In genomic region chr5:42718591-42718990, GRCh38 we compare ENCODE assay signal across 8 cellular contexts. TPM values are rescaled to one million over a fixed set of nuclear protein-coding genes. Genes with fewer than 3 reads are reported as not detected.
DNase-seq lines count a peak whose midpoint lies in the region; ATAC-seq and TF ChIP-seq lines count a peak whose summit lies in the region.

No MANE protein-coding gene starts in this region.

- H2AFZ ChIP-seq in parathyroid adenoma = peak overlapping the region; percentile 69

- peak overlapping the region; percentile 48 for H3K4me3 Mint-ChIP-seq in activated CD8-positive, alpha-beta memory T cell treated with anti-CD3 and anti-CD28 coated beads, Interleukin-2, amount 10 ng/mL, durations not matched to agents 7 days and 5 days
- peak overlapping the region in 2 of 3 donors; percentile 4 to 8 for H3K4me3 Mint-ChIP-seq in T-cell

- intact Hi-C loops in aorta (cut with DNase I) = no loop called here
- intact Hi-C loops in sigmoid colon (cut with DNase I) = no loop called here

- no peaks in the 10 kb centered on the region for H3K36me3 Mint-ChIP-seq in activated CD8-positive, alpha-beta memory T cell treated with anti-CD3 and anti-CD28 coated beads, Interleukin-2, amount 10 ng/mL, durations not matched to agents 7 days and 5 days
- H3K36me3 Mint-ChIP-seq in T-cell = no peaks in the 10 kb centered on the region

- H3K27ac ChIP-seq in parathyroid adenoma = peak overlapping the region; percentile 97
- no peak overlapping the region for H3K27ac ChIP-seq in aorta (ENCODE audit: low read depth in 1 of 2, low read length in 2 of 2)
- H3K27ac ChIP-seq in sigmoid colon = no peak overlapping the region

- TF ChIP-seq CTCF in parathyroid adenoma (IDR thresholded peaks at IDR 0.05) (no peak), sigmoid colon (IDR thresholded peaks at IDR 0.05) (no peak)

- H3K4me1 ChIP-seq in parathyroid adenoma (peaks cover 62% of the 10 kb centered on the region), aorta (ENCODE audit: control insufficient read depth in 1 of 2, insufficient read depth in 2 of 2, low read length in 2 of 2) (no peaks in the 10 kb centered on the region), sigmoid colon (no peaks in the 10 kb centered on the region)

- H3K27ac Mint-ChIP-seq in activated CD8-positive, alpha-beta memory T cell treated with anti-CD3 and anti-CD28 coated beads, Interleukin-2, amount 10 ng/mL, durations not matched to agents 7 days and 5 days = peak overlapping the region; percentile 61
- peak overlapping the region; percentile 53 to 62 for H3K27ac Mint-ChIP-seq in T-cell

- 93 to 97% methylated on average over 4 of the region's 4 CpGs for WGBS in aorta, 2 donors
- 57 to 87% methylated on average over 4 of the region's 4 CpGs for WGBS in sigmoid colon, 2 donors

- H3K4me3 ChIP-seq in parathyroid adenoma (ENCODE audit: low read depth, low read length) (peak overlapping the region; percentile 30), aorta (ENCODE audit: low read length in 2 of 2) (no peak overlapping the region), sigmoid colon (no peak overlapping the region)

- peak; percentile 93 for ATAC-seq in activated CD8-positive, alpha-beta memory T cell treated with anti-CD3 and anti-CD28 coated beads, Interleukin-2, amount 10 ng/mL, durations not matched to agents 7 days and 5 days
- peak; percentile 69 for ATAC-seq in HG03039 (IDR thresholded peaks at IDR 0.05; ENCODE audit: unreplicated experiment)
- peak; percentile 52 to 90 (median 67) for ATAC-seq in T-cell (replicated peaks in 1 of 4)
- ATAC-seq in aorta (ENCODE audit: low FRiP score) = no peak

- TF ChIP-seq EP300 in sigmoid colon (IDR thresholded peaks at IDR 0.05) = no peak

- no peak overlapping the region for H3K9ac ChIP-seq in parathyroid adenoma

- H3K4me2 ChIP-seq in parathyroid adenoma (ENCODE audit: low read length) = peak overlapping the region; percentile 50

- peak; percentile 78 for DNase-seq in activated CD8-positive, alpha-beta memory T cell treated with anti-CD3 and anti-CD28 coated beads, Interleukin-2, amount 10 ng/mL, durations not matched to agents 7 days and 5 days
- DNase-seq in activated CD8-positive, alpha-beta memory T cell treated with anti-CD3 and anti-CD28 coated beads for 24 hours = no peak
- peak in 3 of 34 experiments; percentile 2 to 7 (median 5) for DNase-seq in T-cell
- no peak for DNase-seq in mesenteric fat pad (ENCODE audit: low spot score)
- no peak for DNase-seq in aorta
- no peak for DNase-seq in sigmoid colon

- H3K27me3 Mint-ChIP-seq in activated CD8-positive, alpha-beta memory T cell treated with anti-CD3 and anti-CD28 coated beads, Interleukin-2, amount 10 ng/mL, durations not matched to agents 7 days and 5 days = peaks cover 23% of the 10 kb centered on the region
- peaks cover 2 to 24% of the 10 kb centered on the region in 2 donors for H3K27me3 Mint-ChIP-seq in T-cell

- POLR2A ChIA-PET in T-cell (lab: Charles Lee) = no interaction called here

- H3K27me3 ChIP-seq in parathyroid adenoma (ENCODE audit: control insufficient read depth, insufficient read depth, low read length) (no peaks in the 10 kb centered on the region), aorta (ENCODE audit: control insufficient read depth in 1 of 2, insufficient read depth in 2 of 2, low read length in 1 of 2) (no peaks in the 10 kb centered on the region), sigmoid colon (no peaks in the 10 kb centered on the region)

- no peaks in the 10 kb centered on the region for H3K36me3 ChIP-seq in parathyroid adenoma (ENCODE audit: control insufficient read depth, insufficient read depth, low read length)
- H3K36me3 ChIP-seq in aorta (ENCODE audit: control insufficient read depth in 1 of 2, insufficient read depth in 2 of 2, low read length in 1 of 2) = peaks cover 0 to 3% of the 10 kb centered on the region in 2 donors
- peaks cover 0 to 10% (median 0%) of the 10 kb centered on the region in 4 donors for H3K36me3 ChIP-seq in sigmoid colon

- TF ChIP-seq POLR2A in sigmoid colon (IDR thresholded peaks at IDR 0.05) = no peak

- H3K9me3 ChIP-seq in parathyroid adenoma (ENCODE audit: control insufficient read depth, low read length) (no peaks in the 10 kb centered on the region), aorta (ENCODE audit: control insufficient read depth, low read length) (no peaks in the 10 kb centered on the region), sigmoid colon (no peaks in the 10 kb centered on the region)

- no peaks in the 10 kb centered on the region for H3K79me2 ChIP-seq in parathyroid adenoma

- H3K9me3 Mint-ChIP-seq in activated CD8-positive, alpha-beta memory T cell treated with anti-CD3 and anti-CD28 coated beads, Interleukin-2, amount 10 ng/mL, durations not matched to agents 7 days and 5 days (ENCODE audit: low read depth) = no peaks in the 10 kb centered on the region
- H3K9me3 Mint-ChIP-seq in T-cell = no peaks in the 10 kb centered on the region

- peaks cover 36% of the 10 kb centered on the region for H3K4me1 Mint-ChIP-seq in activated CD8-positive, alpha-beta memory T cell treated with anti-CD3 and anti-CD28 coated beads, Interleukin-2, amount 10 ng/mL, durations not matched to agents 7 days and 5 days
- H3K4me1 Mint-ChIP-seq in T-cell = peaks cover 16 to 24% (median 19%) of the 10 kb centered on the region in 3 donors

- CTCF ChIA-PET in activated CD8-positive, alpha-beta memory T cell treated with anti-CD3 and anti-CD28 coated beads, Interleukin-2, amount 10 ng/mL, durations not matched to agents 7 days and 5 days (lab: Charles Lee) = interaction anchor here (1.2 to 1.6 kb wide), 3 partner anchors 33 to 862 kb away, joined by 3 to 4 read pairs (median 3); no protein-coding TSS in a partner anchor
- CTCF ChIA-PET in T-cell (lab: Charles Lee) = interaction anchor here in 1 of 2 donors (1.1 to 1.3 kb wide), 2 partner anchors 35 to 862 kb away, joined by 3 read pairs; no protein-coding TSS in a partner anchor

RNA-seq across cellular contexts. Expression of gene CCDC152, which starts 38.0 kb away (rescaled TPM):
- total RNA-seq in activated CD8-positive, alpha-beta memory T cell treated with anti-CD3 and anti-CD28 coated beads, Interleukin-2, amount 10 ng/mL, durations not matched to agents 7 days and 5 days = 1 to 10 TPM; 6.4 to 6.9 TPM
- 1 to 10 TPM; 3.6 to 6.5 (median 5.7) TPM for total RNA-seq in T-cell
- 0.45 TPM for total RNA-seq in mesenteric fat pad
- 1 to 10 TPM in 1 of 2 donors, under 1 TPM in 1; 0.78 to 1.4 TPM for total RNA-seq in aorta
- polyA plus RNA-seq in aorta = 1 to 10 TPM; 1.6 to 3.5 TPM
- total RNA-seq in sigmoid colon = under 1 TPM in 3 of 4 donors, not detected in 1; 0.41 to 0.71 (median 0.55) TPM
- 1 to 10 TPM; 2.3 to 3.2 (median 2.4) TPM for polyA plus RNA-seq in sigmoid colon
